In the genomic region with DNA sequence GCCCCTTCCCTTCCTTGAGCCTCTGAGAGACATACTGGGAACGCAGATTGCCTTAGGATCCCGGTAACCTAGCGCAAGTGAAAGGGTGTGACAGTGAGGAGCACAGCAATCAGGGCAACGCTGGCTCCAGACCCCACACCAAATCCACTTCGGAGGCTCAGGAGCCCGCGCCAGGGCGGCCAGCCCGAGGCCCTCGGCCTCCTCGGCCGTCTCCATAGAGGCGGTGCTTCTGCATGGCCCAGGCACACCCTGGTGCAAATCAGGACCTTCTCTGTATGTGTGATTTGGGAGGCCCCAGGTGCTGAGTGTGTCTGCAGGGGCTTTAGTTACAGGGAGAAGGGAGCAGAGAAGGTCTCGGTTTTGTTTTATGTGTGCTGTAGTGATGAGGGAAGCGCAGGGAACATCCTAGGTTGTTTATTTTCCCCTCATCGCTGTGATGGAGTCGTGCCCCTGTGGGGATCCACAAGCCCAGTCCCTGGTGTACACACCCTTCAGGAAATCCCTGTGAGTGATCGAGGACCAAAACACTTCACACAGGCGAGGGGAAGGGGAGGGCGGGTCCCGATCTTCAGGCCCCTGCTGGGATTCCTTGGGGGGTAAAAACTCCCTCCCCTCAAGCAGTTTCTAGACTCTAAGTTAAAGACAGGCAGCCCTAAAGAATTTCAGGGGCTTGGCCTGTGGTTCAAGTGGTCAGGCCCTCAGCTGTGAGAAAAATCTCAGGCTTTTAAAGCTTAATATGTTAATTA, we compare ENCODE assay signal across 25 cellular contexts. TPM values are rescaled to one million over a fixed set of nuclear protein-coding genes. Genes with fewer than 3 reads are reported as not detected.
A peak's percentile ranks its signal among the peaks of the same experiment; 100 is the strongest.
DNase-seq lines count a peak whose midpoint lies in the region; ATAC-seq and TF ChIP-seq lines count a peak whose summit lies in the region.
"Had no signal": no experiment of that assay in that cellular context is flagged by ENCODE, and none has a peak within 500 bp of the region (broad histone marks: within the 10 kb centered on the region; RNA-seq: fewer than 3 reads in every experiment).

No MANE protein-coding gene starts in this region.

- H3K27me3 ChIP-seq in BLaER1 (no peaks in the 10 kb centered on the region), MG63 (no peaks in the 10 kb centered on the region)
- H3K27me3 ChIP-seq: heart right ventricle, right atrium auricular region, tibial artery had no signal

- H3K4me1 ChIP-seq in BLaER1 (peaks cover 88% of the 10 kb centered on the region), HEK293 (ENCODE audit: control insufficient read depth, insufficient read depth, low read length) (peaks cover 4% of the 10 kb centered on the region; the same call in 1 of the 2 replicates)
- H3K4me1 ChIP-seq: A549 had no signal

- DNase-seq in astrocyte of the hippocampus (ENCODE audit: low read depth, low spot score) (peak; percentile 79), myocyte (ENCODE audit: low read depth) (peak; percentile 59), GM19240 (ENCODE audit: insufficient read length, low spot score) (no peak), MG63 (no peak), NCI-H1694 treated with DMSO at 0.1 percent for 48 hours (lab: John Stamatoyannopoulos, UW) (no peak)
- DNase-seq: activated naive CD4-positive, alpha-beta T cell treated with anti-CD3 and anti-CD28 coated beads, Interleukin-2, amount 50 U/mL, for 16 hours; AML-193; CD8-positive, alpha-beta T cell; DMS 273 treated with DMSO at 0.1 percent for 48 hours; EL; foreskin melanocyte; heart right ventricle; HFFc6; KG1; lower lobe of right lung; NCI-H2029; SHP77; stimulated activated CD4-positive, alpha-beta T cell treated with anti-CD3 and anti-CD28 coated beads, Interleukin-2, amount 100 ng/mL, for 24 hours; stimulated activated naive CD8-positive, alpha-beta T cell treated with anti-CD3 and anti-CD28 coated beads, Interleukin-15, amount 100 ng/mL, for 72 hours; tibial artery had no signal

- POLR2A ChIA-PET in HEK293 (lab: Yijun Ruan, JAX): no interaction called here

- H3K4me3 ChIP-seq in BLaER1: peak overlapping the region; percentile 24; the same call in 1 of the 2 replicates
- H3K4me3 ChIP-seq in HEK293 (ENCODE audit: low read depth, low read length): no peak overlapping the region
- no peak overlapping the region for H3K4me3 ChIP-seq in MG63
- H3K4me3 ChIP-seq: A549, heart right ventricle, lower lobe of right lung, right atrium auricular region, tibial artery had no signal

- no peak for TF ChIP-seq CTCF in HEK293 (tag by site-specific recombination; IDR thresholded peaks at IDR 0.05)

- H3K4me2 ChIP-seq in BLaER1: peak overlapping the region; percentile 74
- H3K4me2 ChIP-seq: A549 had no signal

- H3K36me3 ChIP-seq in BLaER1 (no peaks in the 10 kb centered on the region), HEK293 (ENCODE audit: control insufficient read depth in 2 of 2, insufficient read depth in 1 of 2, low read length in 2 of 2) (no peaks in the 10 kb centered on the region), MG63 (peaks cover 5% of the 10 kb centered on the region; the same call in 1 of the 2 replicates)
- H3K36me3 ChIP-seq: lower lobe of right lung had no signal

- CTCF ChIA-PET in HEK293 (lab: Yijun Ruan, JAX): interaction anchor here (0.6 to 1.2 kb wide), 2 partner anchors 8 to 21 kb away, joined by 4 read pairs; no protein-coding TSS in a partner anchor

- peak overlapping the region; percentile 30; the same call in 1 of the 2 replicates for H3K9ac ChIP-seq in BLaER1

- H4K20me1 ChIP-seq in BLaER1: no peaks in the 10 kb centered on the region; the same call in 1 of the 2 replicates

- no peak for ATAC-seq in HG03378 (IDR thresholded peaks at IDR 0.05; ENCODE audit: unreplicated experiment)
- ATAC-seq: A549; CD8-positive, alpha-beta T cell; heart right ventricle; stimulated activated naive CD8-positive, alpha-beta T cell treated with anti-CD3 and anti-CD28 coated beads, Interleukin-15, amount 100 ng/mL, for 72 hours had no signal

- no peaks in the 10 kb centered on the region for H3K9me3 ChIP-seq in BLaER1
- H3K9me3 ChIP-seq in HEK293 (ENCODE audit: control insufficient read depth, insufficient read depth, low read depth, low read length): no peaks in the 10 kb centered on the region
- H3K9me3 ChIP-seq in MG63: no peaks in the 10 kb centered on the region
- H3K9me3 ChIP-seq: A549, heart right ventricle, lower lobe of right lung, right atrium auricular region, tibial artery had no signal

- peak overlapping the region; percentile 19; the same call in 1 of the 2 replicates for H3K27ac ChIP-seq in BLaER1
- no peak overlapping the region for H3K27ac ChIP-seq in HEK293 (ENCODE audit: extremely low read depth, low read depth, low read length)
- H3K27ac ChIP-seq: A549, heart right ventricle, lower lobe of right lung, right atrium auricular region, tibial artery had no signal

TF ChIP-seq in HEK293, 187 proteins besides CTCF, POLR2A, EP300 and RAD21:
- TF ChIP-seq, protein P1, sequence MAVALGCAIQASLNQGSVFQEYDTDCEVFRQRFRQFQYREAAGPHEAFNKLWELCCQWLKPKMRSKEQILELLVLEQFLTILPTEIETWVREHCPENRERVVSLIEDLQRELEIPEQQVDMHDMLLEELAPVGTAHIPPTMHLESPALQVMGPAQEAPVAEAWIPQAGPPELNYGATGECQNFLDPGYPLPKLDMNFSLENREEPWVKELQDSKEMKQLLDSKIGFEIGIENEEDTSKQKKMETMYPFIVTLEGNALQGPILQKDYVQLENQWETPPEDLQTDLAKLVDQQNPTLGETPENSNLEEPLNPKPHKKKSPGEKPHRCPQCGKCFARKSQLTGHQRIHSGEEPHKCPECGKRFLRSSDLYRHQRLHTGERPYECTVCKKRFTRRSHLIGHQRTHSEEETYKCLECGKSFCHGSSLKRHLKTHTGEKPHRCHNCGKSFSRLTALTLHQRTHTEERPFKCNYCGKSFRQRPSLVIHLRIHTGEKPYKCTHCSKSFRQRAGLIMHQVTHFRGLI (tag by site-specific recombination; IDR thresholded peaks at IDR 0.05): no peak
- peak; percentile 67 for TF ChIP-seq ZIC2 (tag by site-specific recombination; IDR thresholded peaks at IDR 0.05)
TF ChIP-seq in HEK293: peak in this region for 1.

RNA-seq across cellular contexts. Expression of a gene that starts 9.4 kb away (rescaled TPM):
- 6.5 and 7.9 TPM in 2 replicates for total RNA-seq in myocyte
- 4.4 TPM for polyA plus RNA-seq in myocyte (2012)
- total RNA-seq in MG63 (2014; rRNA removed; shearing (Covaris generic); ENCODE audit: low replicate concordance): 3.9 and 13.8 TPM in 2 replicates

Comparison
In these comparisons a context has a peak if more than half of its experiments do, and no peak if none do; other contexts are left out.
1. DNase-seq: peak in astrocyte of the hippocampus (single experiment) and myocyte (single experiment); none in GM19240 (single experiment), MG63 (single experiment) and NCI-H1694 treated with DMSO at 0.1 percent for 48 hours (single experiment).